In the genomic region with DNA sequence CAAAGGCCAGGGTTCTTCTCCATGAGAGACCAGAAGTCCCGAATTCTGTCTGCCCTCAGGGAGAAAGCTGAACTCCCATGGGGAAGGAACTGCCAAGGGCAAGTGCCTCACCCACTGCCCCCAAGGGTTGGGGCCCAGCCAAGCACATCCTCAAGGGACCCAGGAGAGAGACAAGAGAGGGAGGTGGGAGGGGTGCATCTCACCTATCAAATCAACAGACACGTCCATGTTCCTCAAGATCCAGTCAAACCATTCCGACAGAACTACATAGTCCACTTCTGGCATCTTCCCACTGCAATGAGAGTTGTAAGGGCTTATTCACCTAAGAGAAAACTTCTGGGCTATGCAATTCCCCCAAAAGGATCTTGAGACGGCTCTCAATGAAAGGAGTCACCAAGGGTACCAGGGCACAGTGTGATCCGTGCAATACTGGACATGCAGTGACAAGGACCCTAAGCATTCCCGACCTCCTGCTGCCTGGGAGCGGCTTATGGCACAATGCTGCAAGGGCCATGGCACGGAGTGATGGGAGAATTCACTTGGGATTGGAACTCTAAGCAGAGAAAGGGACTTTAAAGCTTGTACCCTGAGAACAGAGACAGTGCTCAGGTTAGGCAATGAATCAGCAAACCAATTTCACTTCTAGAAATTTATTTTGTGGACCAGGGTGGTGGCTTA, we compare ENCODE assay signal across 8 cellular contexts. TPM values are rescaled to one million over a fixed set of nuclear protein-coding genes. Genes with fewer than 3 reads are reported as not detected.
DNase-seq lines count a peak whose midpoint lies in the region; ATAC-seq and TF ChIP-seq lines count a peak whose summit lies in the region.

No MANE protein-coding gene starts in this region.

- ATAC-seq in heart right ventricle = no peak
- ATAC-seq in GM21390 (IDR thresholded peaks at IDR 0.05; ENCODE audit: unreplicated experiment) = no peak

- H3K9me3 ChIP-seq in SJSA1 (replicated peaks) (no peaks in the 10 kb centered on the region), heart right ventricle (no peaks in the 10 kb centered on the region), sigmoid colon (no peaks in the 10 kb centered on the region)

- H3K4me3 ChIP-seq in GM12864 (ENCODE audit: low read depth, low read length) (peak overlapping the region; percentile 49; the same call in 1 of the 2 replicates), SJSA1 (no peak overlapping the region), heart right ventricle (peak overlapping the region in 7 of 10 donors; percentile 19 to 47 (median 31)), sigmoid colon (peak overlapping the region in 1 of 4 donors; percentile 10)

- POLR2A ChIA-PET in GM10248 (lab: Yijun Ruan, JAX) = no interaction called here

- H3K4me1 ChIP-seq in SJSA1 (replicated peaks) (peaks cover 54% of the 10 kb centered on the region), heart right ventricle (peaks cover 19 to 91% (median 75%) of the 10 kb centered on the region in 9 donors), sigmoid colon (peaks cover 0 to 58% (median 41%) of the 10 kb centered on the region in 4 donors)

- H3K27ac ChIP-seq in SJSA1 (peak overlapping the region; percentile 87), heart right ventricle (peak overlapping the region; percentile 93 to 100 (median 98)), sigmoid colon (peak overlapping the region; percentile 87 to 94 (median 90))

- H3K36me3 ChIP-seq in SJSA1 (0 out of 2 replicates have a peak, but pooled peaks cover 10% of the 10 kb centered on the region), heart right ventricle (peaks cover 0 to 17% (median 4%) of the 10 kb centered on the region in 9 donors), sigmoid colon (peaks cover 0 to 18% (median 0%) of the 10 kb centered on the region in 4 donors)

- H3K27me3 ChIP-seq in SJSA1 (replicated peaks) = no peaks in the 10 kb centered on the region
- no peaks in the 10 kb centered on the region for H3K27me3 ChIP-seq in heart right ventricle
- no peaks in the 10 kb centered on the region for H3K27me3 ChIP-seq in sigmoid colon

- TF ChIP-seq CTCF in GM12864 (IDR thresholded peaks at IDR 0.05; ENCODE audit: low read depth, low read length, missing control alignments) (no peak), heart right ventricle (IDR thresholded peaks at IDR 0.05) (no peak), sigmoid colon (IDR thresholded peaks at IDR 0.05) (no peak), GM10248 (IDR thresholded peaks at IDR 0.05; ENCODE audit: control extremely low read depth, extremely low read depth, low read depth, missing control alignments) (no peak)

- intact Hi-C loops in heart right ventricle (cut with DNase I) = loop anchor here in 6 of 10 donors (2.0 to 10.0 kb wide), 5 partner anchors 31 to 90 kb away; partner anchors contain the start of genes CKLF (in 4 of the 6), TK2 (in 3 of the 6) and CMTM3 (in 1 of the 6)
- intact Hi-C loops in sigmoid colon (cut with DNase I) = loop anchor here (1.0 kb wide), 1 partner anchor 33 kb away; the partner anchor contains the start of gene TK2

- CTCF ChIA-PET in GM10248 (lab: Yijun Ruan, JAX) = interaction anchor here (0.7 to 1.1 kb wide), 4 partner anchors 9 to 350 kb away, joined by 3 to 4 read pairs (median 3); no protein-coding TSS in a partner anchor

- no peak for TF ChIP-seq POLR2A in sigmoid colon (IDR thresholded peaks at IDR 0.05)

- WGBS in heart right ventricle, 2 donors = 65 to 71% methylated on average over 8 of the region's 8 CpGs
- WGBS in sigmoid colon, 2 donors = 83% methylated on average over 8 of the region's 8 CpGs

- DNase-seq in GM12864 (ENCODE audit: low read depth) = no peak
- DNase-seq in SJSA1 (ENCODE audit: low read depth in 1 of 2, low spot score in 2 of 2) = peak in 1 of 2 experiments; percentile 42
- DNase-seq in heart right ventricle = no peak
- DNase-seq in sigmoid colon = no peak
- DNase-seq in ecto neural progenitor cell (ENCODE audit: low spot score) = no peak
- DNase-seq in AML-193 (lab: John Stamatoyannopoulos, UW) = no peak
- no peak for DNase-seq in GM10248 (ENCODE audit: extremely low spot score)

- no peak for TF ChIP-seq EP300 in sigmoid colon (IDR thresholded peaks at IDR 0.05)

RNA-seq across cellular contexts. Expression of gene TK2, which starts 32.2 kb away (rescaled TPM):
- 26.2 and 28.9 TPM in 2 replicates for total RNA-seq in SJSA1 (2014; rRNA removed; shearing (Covaris generic))
- total RNA-seq in heart right ventricle (10 to 100 TPM; 16.0 to 26.0 (median 21.4) TPM), sigmoid colon (10 to 100 TPM; 17.6 to 32.7 (median 22.2) TPM)
- polyA plus RNA-seq in heart right ventricle (10 to 100 TPM in 1 of 2 donors, 1 to 10 TPM in 1; 8.0 to 13.6 TPM), sigmoid colon (10 to 100 TPM in 2 of 3 donors, 1 to 10 TPM in 1; 9.6 to 15.0 (median 11.6) TPM)

RNA-seq across cellular contexts. Expression of gene CKLF, which starts 34.7 kb away (rescaled TPM):
- total RNA-seq in SJSA1 (2014; rRNA removed; shearing (Covaris generic)) = 124 and 134 TPM in 2 replicates
- total RNA-seq in heart right ventricle (10 to 100 TPM in 3 of 10 donors, 1 to 10 TPM in 7; 1.6 to 19.9 (median 6.7) TPM), sigmoid colon (10 to 100 TPM; 24.1 to 53.6 (median 37.3) TPM)
- polyA plus RNA-seq in heart right ventricle (10 to 100 TPM in 1 of 2 donors, 1 to 10 TPM in 1; 6.8 to 24.1 TPM), sigmoid colon (10 to 100 TPM; 40.2 to 57.4 (median 48.6) TPM)

RNA-seq across cellular contexts. Expression of gene CMTM1, which starts 48.5 kb away (rescaled TPM):
- 3.5 and 5.4 TPM in 2 replicates for total RNA-seq in SJSA1 (2014; rRNA removed; shearing (Covaris generic))
- 1 to 10 TPM in 5 of 10 donors, under 1 TPM in 5; 0.50 to 2.1 (median 0.98) TPM for total RNA-seq in heart right ventricle
- under 1 TPM in 1 of 2 donors, not detected in 1; 0.19 TPM for polyA plus RNA-seq in heart right ventricle
- 1 to 10 TPM in 3 of 4 donors, under 1 TPM in 1; 0.71 to 3.0 (median 1.6) TPM for total RNA-seq in sigmoid colon
- polyA plus RNA-seq in sigmoid colon = under 1 TPM in 1 of 3 donors, not detected in 2; 0.85 TPM
